ENCODE assay signal across 1 cellular context in the genomic region with DNA sequence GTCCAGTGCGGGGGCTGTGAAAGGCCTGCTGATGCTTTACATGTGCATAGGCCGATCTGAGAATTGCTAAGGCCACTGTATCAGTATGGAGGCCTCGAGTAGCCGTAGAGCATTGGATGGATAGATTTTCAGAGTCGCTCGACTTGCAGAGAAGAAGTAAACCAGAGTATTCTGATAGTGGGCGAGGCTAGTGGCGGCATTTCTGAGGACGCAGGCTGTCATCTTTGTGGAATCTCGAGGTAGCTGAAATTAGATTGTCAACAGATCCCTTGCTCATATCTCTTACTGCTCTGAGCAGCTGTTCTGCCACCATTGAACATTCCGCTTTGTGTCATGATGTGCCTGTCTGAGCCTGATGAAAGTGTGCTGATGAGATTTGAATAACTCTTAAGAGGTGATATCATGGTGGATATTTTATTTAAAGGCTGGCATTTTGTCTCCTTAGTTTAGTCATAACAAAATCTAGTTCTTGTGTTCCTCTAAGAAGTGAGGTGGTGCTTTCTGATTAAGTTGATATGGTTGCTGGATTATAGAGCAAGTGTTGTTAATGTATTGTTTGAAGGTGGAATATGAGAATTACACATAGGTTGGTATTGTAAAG.
TF ChIP-seq lines count a peak whose summit lies in the region.

No MANE protein-coding gene starts in this region.

TF ChIP-seq in HepG2, 621 proteins besides CTCF, POLR2A, EP300 and RAD21 (continued from another document):
- TF ChIP-seq, protein P1, sequence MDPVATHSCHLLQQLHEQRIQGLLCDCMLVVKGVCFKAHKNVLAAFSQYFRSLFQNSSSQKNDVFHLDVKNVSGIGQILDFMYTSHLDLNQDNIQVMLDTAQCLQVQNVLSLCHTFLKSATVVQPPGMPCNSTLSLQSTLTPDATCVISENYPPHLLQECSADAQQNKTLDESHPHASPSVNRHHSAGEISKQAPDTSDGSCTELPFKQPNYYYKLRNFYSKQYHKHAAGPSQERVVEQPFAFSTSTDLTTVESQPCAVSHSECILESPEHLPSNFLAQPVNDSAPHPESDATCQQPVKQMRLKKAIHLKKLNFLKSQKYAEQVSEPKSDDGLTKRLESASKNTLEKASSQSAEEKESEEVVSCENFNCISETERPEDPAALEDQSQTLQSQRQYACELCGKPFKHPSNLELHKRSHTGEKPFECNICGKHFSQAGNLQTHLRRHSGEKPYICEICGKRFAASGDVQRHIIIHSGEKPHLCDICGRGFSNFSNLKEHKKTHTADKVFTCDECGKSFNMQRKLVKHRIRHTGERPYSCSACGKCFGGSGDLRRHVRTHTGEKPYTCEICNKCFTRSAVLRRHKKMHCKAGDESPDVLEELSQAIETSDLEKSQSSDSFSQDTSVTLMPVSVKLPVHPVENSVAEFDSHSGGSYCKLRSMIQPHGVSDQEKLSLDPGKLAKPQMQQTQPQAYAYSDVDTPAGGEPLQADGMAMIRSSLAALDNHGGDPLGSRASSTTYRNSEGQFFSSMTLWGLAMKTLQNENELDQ (CRISPR knock-in tag; IDR thresholded peaks at IDR 0.05; ENCODE audit: borderline replicate concordance) = no peak
- peak; percentile 72; the same call in 1 of the 2 replicates for TF ChIP-seq TFAP4 (IDR thresholded peaks at IDR 0.05; ENCODE audit: borderline replicate concordance, low read depth)
- 0 out of 2 replicates have a peak, but pooled peaks have one; percentile 41 for TF ChIP-seq ZMAT3 (CRISPR knock-in tag; conservative IDR thresholded peaks at IDR 0.05)
- no peak for TF ChIP-seq ZNF33B (CRISPR knock-in tag; IDR thresholded peaks at IDR 0.05)
- TF ChIP-seq KMT2B (CRISPR knock-in tag; IDR thresholded peaks at IDR 0.05) = no peak
- TF ChIP-seq FOXA3 (CRISPR knock-in tag; IDR thresholded peaks at IDR 0.05) = 0 out of 2 replicates have a peak, but pooled peaks have one; percentile 12
- no peak for TF ChIP-seq RBFOX2 (IDR thresholded peaks at IDR 0.05; ENCODE audit: low read depth, low read length)
- TF ChIP-seq TEAD3 (CRISPR knock-in tag; optimal IDR thresholded peaks at IDR 0.05; ENCODE audit: borderline replicate concordance) = peak; percentile 4
- TF ChIP-seq FOXK1 (CRISPR knock-in tag; IDR thresholded peaks at IDR 0.05; ENCODE audit: borderline replicate concordance, low read depth) = peak; percentile 6; the same call in 1 of the 2 replicates
- TF ChIP-seq TGIF2 (CRISPR knock-in tag; IDR thresholded peaks at IDR 0.05) = peak; percentile 23
- TF ChIP-seq NFRKB (IDR thresholded peaks at IDR 0.05) = no peak
- TF ChIP-seq ZNF710 (CRISPR knock-in tag; IDR thresholded peaks at IDR 0.05; ENCODE audit: borderline replicate concordance) = no peak
- no peak for TF ChIP-seq ZFP1 (CRISPR knock-in tag; IDR thresholded peaks at IDR 0.05)
- TF ChIP-seq, protein P2, sequence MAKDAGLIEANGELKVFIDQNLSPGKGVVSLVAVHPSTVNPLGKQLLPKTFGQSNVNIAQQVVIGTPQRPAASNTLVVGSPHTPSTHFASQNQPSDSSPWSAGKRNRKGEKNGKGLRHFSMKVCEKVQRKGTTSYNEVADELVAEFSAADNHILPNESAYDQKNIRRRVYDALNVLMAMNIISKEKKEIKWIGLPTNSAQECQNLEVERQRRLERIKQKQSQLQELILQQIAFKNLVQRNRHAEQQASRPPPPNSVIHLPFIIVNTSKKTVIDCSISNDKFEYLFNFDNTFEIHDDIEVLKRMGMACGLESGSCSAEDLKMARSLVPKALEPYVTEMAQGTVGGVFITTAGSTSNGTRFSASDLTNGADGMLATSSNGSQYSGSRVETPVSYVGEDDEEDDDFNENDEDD (CRISPR knock-in tag; IDR thresholded peaks at IDR 0.05; ENCODE audit: borderline replicate concordance) = no peak
- TF ChIP-seq SRSF4 (IDR thresholded peaks at IDR 0.05; ENCODE audit: low read depth, low read length, poor library complexity, severe bottlenecking) = no peak
- no peak for TF ChIP-seq JUN (CRISPR knock-in tag; IDR thresholded peaks at IDR 0.05)
- TF ChIP-seq ZNF766 (CRISPR knock-in tag; IDR thresholded peaks at IDR 0.05; ENCODE audit: borderline replicate concordance) = no peak
- TF ChIP-seq SMC3 (IDR thresholded peaks at IDR 0.05; ENCODE audit: low read length) = no peak
- 0 out of 2 replicates have a peak, but pooled peaks have one; percentile 30 for TF ChIP-seq PHF20 (CRISPR knock-in tag; IDR thresholded peaks at IDR 0.05)
- TF ChIP-seq, protein P3, sequence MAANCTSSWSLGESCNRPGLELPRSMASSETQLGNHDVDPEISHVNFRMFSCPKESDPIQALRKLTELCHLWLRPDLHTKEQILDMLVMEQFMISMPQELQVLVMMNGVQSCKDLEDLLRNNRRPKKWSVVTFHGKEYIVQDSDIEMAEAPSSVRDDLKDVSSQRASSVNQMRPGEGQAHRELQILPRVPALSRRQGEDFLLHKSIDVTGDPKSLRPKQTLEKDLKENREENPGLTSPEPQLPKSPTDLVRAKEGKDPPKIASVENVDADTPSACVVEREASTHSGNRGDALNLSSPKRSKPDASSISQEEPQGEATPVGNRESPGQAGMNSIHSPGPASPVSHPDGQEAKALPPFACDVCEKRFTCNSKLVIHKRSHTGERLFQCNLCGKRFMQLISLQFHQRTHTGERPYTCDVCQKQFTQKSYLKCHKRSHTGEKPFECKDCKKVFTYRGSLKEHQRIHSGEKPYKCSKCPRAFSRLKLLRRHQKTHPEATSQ (CRISPR knock-in tag; IDR thresholded peaks at IDR 0.05; ENCODE audit: borderline replicate concordance) = no peak
- no peak for TF ChIP-seq NBN (conservative IDR thresholded peaks at IDR 0.05)
- 0 out of 2 replicates have a peak, but pooled peaks have one; percentile 18 for TF ChIP-seq ZFX (CRISPR knock-in tag; IDR thresholded peaks at IDR 0.05; ENCODE audit: low read depth)
- TF ChIP-seq SAP130 (CRISPR knock-in tag; IDR thresholded peaks at IDR 0.05; ENCODE audit: low read depth) = peak; percentile 5; the same call in 1 of the 2 replicates
- TF ChIP-seq ZNF30 (CRISPR knock-in tag; IDR thresholded peaks at IDR 0.05) = no peak
- no peak for TF ChIP-seq ZNF367 (CRISPR knock-in tag; IDR thresholded peaks at IDR 0.05; ENCODE audit: borderline replicate concordance)
- TF ChIP-seq DNMT3B (CRISPR knock-in tag; conservative IDR thresholded peaks at IDR 0.05) = no peak
- 0 out of 2 replicates have a peak, but pooled peaks have one; percentile 28 for TF ChIP-seq ZNF441 (CRISPR knock-in tag; IDR thresholded peaks at IDR 0.05; ENCODE audit: borderline replicate concordance)
- TF ChIP-seq SOX13 (IDR thresholded peaks at IDR 0.05) = peak; percentile 7; the same call in 1 of the 2 replicates
- no peak for TF ChIP-seq SOX13 (CRISPR knock-in tag; conservative IDR thresholded peaks at IDR 0.05 in 1 of 2, IDR thresholded peaks at IDR 0.05 in 1 of 2)
- no peak for TF ChIP-seq FOXP4 (CRISPR knock-in tag; IDR thresholded peaks at IDR 0.05)
- TF ChIP-seq ZNF260 (CRISPR knock-in tag; IDR thresholded peaks at IDR 0.05; ENCODE audit: borderline replicate concordance, low read depth) = no peak
- no peak for TF ChIP-seq ZNF296 (CRISPR knock-in tag; conservative IDR thresholded peaks at IDR 0.05)
- no peak for TF ChIP-seq ZNF547 (CRISPR knock-in tag; IDR thresholded peaks at IDR 0.05)
- TF ChIP-seq SOX6 (IDR thresholded peaks at IDR 0.05) = no peak
- TF ChIP-seq SOX6 (CRISPR knock-in tag; IDR thresholded peaks at IDR 0.05) = peak; percentile 34
TF ChIP-seq in HepG2: peak in this region for 13.
